In the genomic region with DNA sequence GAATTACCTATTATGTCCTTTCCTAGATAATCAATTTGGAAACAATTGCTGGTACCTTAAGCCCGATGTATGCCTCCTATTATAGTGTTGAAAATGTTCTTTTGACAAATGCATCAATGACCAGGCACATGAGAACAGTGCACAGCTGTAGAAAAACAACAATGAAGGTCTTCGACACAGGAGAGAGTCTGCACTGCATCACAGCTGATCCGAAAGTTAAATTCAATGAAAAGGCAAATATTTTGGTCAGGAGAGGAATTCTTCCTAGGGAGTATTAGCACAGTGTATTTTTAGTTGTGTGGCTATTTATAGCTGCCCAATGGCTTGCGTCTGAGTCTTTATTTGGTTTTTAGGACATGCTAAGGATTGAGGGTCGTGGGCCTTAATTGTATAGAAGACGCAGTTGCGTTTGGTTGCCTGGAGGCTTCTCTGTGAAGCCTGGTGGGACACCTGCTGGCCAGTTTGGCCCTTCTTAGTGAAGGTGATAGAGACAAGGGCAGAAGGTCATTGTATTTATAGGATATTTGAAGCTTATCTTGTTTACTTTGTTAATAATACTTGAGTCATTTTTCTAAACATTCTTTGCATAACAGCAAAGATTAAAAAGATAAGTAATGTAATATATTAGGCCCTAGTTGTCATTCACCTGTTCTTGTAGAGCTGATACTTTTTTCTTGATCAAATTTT, we compare ENCODE assay signal across 10 cellular contexts.
DNase-seq lines count a peak whose midpoint lies in the region; ATAC-seq and TF ChIP-seq lines count a peak whose summit lies in the region.
"Had no signal": no experiment of that assay in that cellular context is flagged by ENCODE, and none has a peak within 500 bp of the region (broad histone marks: within the 10 kb centered on the region; RNA-seq: fewer than 3 reads in every experiment).

No MANE protein-coding gene starts in this region.

- TF ChIP-seq CTCF in LNCAP (IDR thresholded peaks at IDR 0.05) (peak; percentile 48), chondrocyte (IDR thresholded peaks at IDR 0.05) (peak; percentile 64), mesothelial cell of epicardium (IDR thresholded peaks at IDR 0.05; ENCODE audit: unreplicated experiment) (no peak)

- H3K36me3 Mint-ChIP-seq in chondrocyte (ENCODE audit: low read depth) (peaks cover 10% of the 10 kb centered on the region), mesothelial cell of epicardium (peaks cover 28% of the 10 kb centered on the region)

- no peak overlapping the region for H3K4me3 Mint-ChIP-seq in chondrocyte (ENCODE audit: unreplicated experiment)
- H3K4me3 Mint-ChIP-seq in mesothelial cell of epicardium = no peak overlapping the region

- ATAC-seq in HG03045 (IDR thresholded peaks at IDR 0.05; ENCODE audit: unreplicated experiment) = no peak

- peaks cover 12% of the 10 kb centered on the region for H3K9me3 Mint-ChIP-seq in chondrocyte (ENCODE audit: low read depth)
- H3K9me3 Mint-ChIP-seq in mesothelial cell of epicardium = peaks cover 27% of the 10 kb centered on the region

- H3K4me1 Mint-ChIP-seq in chondrocyte (ENCODE audit: low read depth) (peaks cover 26% of the 10 kb centered on the region), mesothelial cell of epicardium (peaks cover 18% of the 10 kb centered on the region)

- DNase-seq in EL (peak; percentile 8), chondrocyte (ENCODE audit: low spot score) (no peak), mesothelial cell of epicardium (ENCODE audit: low spot score in 2 of 2, unreplicated experiment in 2 of 2) (no peak), DMS114 treated with DMSO at 0.1 percent for 48 hours (lab: John Stamatoyannopoulos, UW; ENCODE audit: unreplicated experiment) (no peak), NCI-H2196 treated with DMSO at 0.1 percent for 48 hours (lab: John Stamatoyannopoulos, UW; ENCODE audit: unreplicated experiment) (no peak), NCI-H2029 (lab: John Stamatoyannopoulos, UW) (no peak)
- DNase-seq: spleen had no signal

- no peaks in the 10 kb centered on the region for H3K27me3 Mint-ChIP-seq in chondrocyte (ENCODE audit: low read depth)
- H3K27me3 Mint-ChIP-seq in mesothelial cell of epicardium (ENCODE audit: low read depth) = no peaks in the 10 kb centered on the region

- H3K27ac Mint-ChIP-seq in chondrocyte (ENCODE audit: unreplicated experiment) (peak overlapping the region; percentile 52), mesothelial cell of epicardium (peak overlapping the region; percentile 79)
- H3K27ac Mint-ChIP-seq: activated T-helper 2 cell treated with anti-CD3 and anti-CD28 coated beads, Interferon-gamma antibody, Interleukin-2, Interleukin-4, amounts not matched to agents 10 μg/mL and 5 μg/mL and 100 μg/mL, durations not matched to agents 14 hours and 24 hours and 36 hours had no signal
